20 cellular contexts compared by ENCODE assay signal in genomic region chr3:42525736-42526345, GRCh38. TPM values are rescaled to one million over a fixed set of nuclear protein-coding genes. Genes with fewer than 3 reads are reported as not detected.
DNase-seq lines count a peak whose midpoint lies in the region; ATAC-seq and TF ChIP-seq lines count a peak whose summit lies in the region.
"Had no signal": no experiment of that assay in that cellular context is flagged by ENCODE, and none has a peak within 500 bp of the region (broad histone marks: within the 10 kb centered on the region; RNA-seq: fewer than 3 reads in every experiment).

No MANE protein-coding gene starts in this region.

- no peaks in the 10 kb centered on the region for H3K27me3 ChIP-seq in CD4-positive, alpha-beta T cell (ENCODE audit: control insufficient read depth, insufficient read depth, low read length)
- H3K27me3 ChIP-seq in osteoblast (ENCODE audit: insufficient read depth, low read length), result no peaks in the 10 kb centered on the region
- H3K27me3 ChIP-seq: SJSA1 had no signal

- no peaks in the 10 kb centered on the region for H3K4me1 ChIP-seq in osteoblast (ENCODE audit: insufficient read depth, low read length)
- H3K4me1 ChIP-seq: A549, SJSA1 had no signal

- H3K9me3 ChIP-seq in CD4-positive, alpha-beta T cell (ENCODE audit: control insufficient read depth, low read length), result no peaks in the 10 kb centered on the region
- H3K9me3 ChIP-seq in osteoblast (ENCODE audit: low read depth, low read length), result no peaks in the 10 kb centered on the region
- H3K9me3 ChIP-seq: A549, SJSA1 had no signal

- H3K4me3 ChIP-seq in osteoblast (ENCODE audit: insufficient read depth, low read length), result no peak overlapping the region
- H3K4me3 ChIP-seq: A549, SJSA1 had no signal

- H3K79me2 ChIP-seq in osteoblast (ENCODE audit: insufficient read depth, low read length), result no peaks in the 10 kb centered on the region

- peak overlapping the region; percentile 53 for H3K27ac ChIP-seq in CD4-positive, alpha-beta T cell (ENCODE audit: low read depth, low read length)
- H3K27ac ChIP-seq in osteoblast (ENCODE audit: low read depth, low read length), result no peak overlapping the region
- H3K27ac ChIP-seq: A549, C4-2B, RWPE1, SJSA1 had no signal

- peak overlapping the region; percentile 90 for H3K27ac Mint-ChIP-seq in activated naive CD4-positive, alpha-beta T cell treated with anti-CD3 and anti-CD28 coated beads, Interleukin-2, amount 10 ng/mL, durations not matched to agents 7 days and 5 days
- H3K27ac Mint-ChIP-seq in CD4-positive, alpha-beta T cell, result peak overlapping the region; percentile 88
- peak overlapping the region; percentile 91 for H3K27ac Mint-ChIP-seq in activated CD8-positive, alpha-beta T cell treated with anti-CD3 and anti-CD28 coated beads for 36 hours
- no peak overlapping the region for H3K27ac Mint-ChIP-seq in WTC11

- H4K20me1 ChIP-seq in osteoblast (ENCODE audit: insufficient read depth, low read length), result no peaks in the 10 kb centered on the region

- no peak overlapping the region for H3K4me2 ChIP-seq in osteoblast (ENCODE audit: insufficient read depth, low read length)
- H3K4me2 ChIP-seq: A549 had no signal

- peaks cover 56% of the 10 kb centered on the region for H3K36me3 Mint-ChIP-seq in activated naive CD4-positive, alpha-beta T cell treated with anti-CD3 and anti-CD28 coated beads, Interleukin-2, amount 10 ng/mL, durations not matched to agents 7 days and 5 days
- peaks cover 68% of the 10 kb centered on the region for H3K36me3 Mint-ChIP-seq in CD4-positive, alpha-beta T cell (ENCODE audit: low read depth)
- H3K36me3 Mint-ChIP-seq in activated CD8-positive, alpha-beta T cell treated with anti-CD3 and anti-CD28 coated beads for 36 hours (ENCODE audit: low read depth), result peaks cover 11% of the 10 kb centered on the region
- no peaks in the 10 kb centered on the region for H3K36me3 Mint-ChIP-seq in WTC11

- POLR2A ChIA-PET in CD4-positive, alpha-beta T cell (lab: Charles Lee), result interaction anchor here (1.0 to 2.3 kb wide), 2 partner anchors 11 to 23 kb away, joined by 4 to 14 read pairs; partner anchors contain the start of gene VIPR1
- POLR2A ChIA-PET in activated CD8-positive, alpha-beta T cell treated with anti-CD3 and anti-CD28 coated beads for 36 hours (lab: Charles Lee), result interaction anchor here (0.6 to 1.6 kb wide), 4 partner anchors 11 to 505 kb away, joined by 3 to 4 read pairs (median 3); partner anchors contain the start of gene VIPR1
- POLR2A ChIA-PET in WTC11 (lab: Charles Lee), result interaction anchor here (1.3 kb wide), 1 partner anchor 23 kb away, joined by 3 read pairs; the partner anchor contains the start of gene VIPR1

- no peak overlapping the region for H2AFZ ChIP-seq in osteoblast (ENCODE audit: low read length)

- no peaks in the 10 kb centered on the region for H3K27me3 Mint-ChIP-seq in activated naive CD4-positive, alpha-beta T cell treated with anti-CD3 and anti-CD28 coated beads, Interleukin-2, amount 10 ng/mL, durations not matched to agents 7 days and 5 days
- no peaks in the 10 kb centered on the region for H3K27me3 Mint-ChIP-seq in CD4-positive, alpha-beta T cell
- H3K27me3 Mint-ChIP-seq in activated CD8-positive, alpha-beta T cell treated with anti-CD3 and anti-CD28 coated beads for 36 hours, result no peaks in the 10 kb centered on the region
- H3K27me3 Mint-ChIP-seq in WTC11 (ENCODE audit: low read depth), result no peaks in the 10 kb centered on the region

- ATAC-seq in CD4-positive, alpha-beta T cell (ENCODE audit: poor library complexity), result no peak
- no peak for ATAC-seq in activated CD8-positive, alpha-beta T cell treated with anti-CD3 and anti-CD28 coated beads for 36 hours
- ATAC-seq in GM21526 (IDR thresholded peaks at IDR 0.05; ENCODE audit: low FRiP score, unreplicated experiment), result no peak
- no peak for ATAC-seq in WTC11

- peaks cover 70% of the 10 kb centered on the region for H3K4me1 Mint-ChIP-seq in activated naive CD4-positive, alpha-beta T cell treated with anti-CD3 and anti-CD28 coated beads, Interleukin-2, amount 10 ng/mL, durations not matched to agents 7 days and 5 days
- H3K4me1 Mint-ChIP-seq in CD4-positive, alpha-beta T cell (ENCODE audit: low read depth), result peaks cover 64% of the 10 kb centered on the region
- peaks cover 51% of the 10 kb centered on the region for H3K4me1 Mint-ChIP-seq in activated CD8-positive, alpha-beta T cell treated with anti-CD3 and anti-CD28 coated beads for 36 hours (ENCODE audit: low read depth)
- H3K4me1 Mint-ChIP-seq in WTC11, result peaks cover 2% of the 10 kb centered on the region; the same call in 1 of the 2 replicates

- no peak for DNase-seq in activated naive CD4-positive, alpha-beta T cell treated with anti-CD3 and anti-CD28 coated beads, Interleukin-2, amount 10 ng/mL, durations not matched to agents 7 days and 5 days
- DNase-seq in activated naive CD4-positive, alpha-beta T cell (lab: John Stamatoyannopoulos, UW), result no peak
- DNase-seq in CD4-positive, alpha-beta T cell, result no peak
- DNase-seq in activated CD8-positive, alpha-beta T cell treated with anti-CD3 and anti-CD28 coated beads for 36 hours, result no peak
- DNase-seq in osteoblast (ENCODE audit: insufficient read length, low spot score, missing footprints) (peak; percentile 63), GM19240 (ENCODE audit: insufficient read length, low spot score) (no peak), WTC11 (ENCODE audit: low spot score) (no peak)
- DNase-seq: Calu3, IMR-90, NCI-H1417 treated with DMSO at 0.1 percent for 48 hours, NCI-H1930, NCI-H2171 treated with DMSO at 0.1 percent for 48 hours, NCI-H446 treated with DMSO at 0.1 percent for 48 hours, NCI-H748 treated with DMSO at 0.1 percent for 48 hours had no signal

- no peak for TF ChIP-seq CTCF in CD4-positive, alpha-beta T cell (IDR thresholded peaks at IDR 0.05)
- TF ChIP-seq CTCF in activated CD8-positive, alpha-beta T cell treated with anti-CD3 and anti-CD28 coated beads for 36 hours (IDR thresholded peaks at IDR 0.05), result no peak
- TF ChIP-seq CTCF in osteoblast (IDR thresholded peaks at IDR 0.05; ENCODE audit: extremely low read depth, low read depth, low read length) (no peak), WTC11 (IDR thresholded peaks at IDR 0.05) (no peak)

- CTCF ChIA-PET in activated naive CD4-positive, alpha-beta T cell treated with anti-CD3 and anti-CD28 coated beads, Interleukin-2, amount 10 ng/mL, durations not matched to agents 7 days and 5 days (lab: Charles Lee), result interaction anchor here (0.8 to 11.6 kb wide), 6 partner anchors 7 to 278 kb away, joined by 3 to 98 read pairs (median 5); partner anchors contain the start of gene VIPR1
- CTCF ChIA-PET in CD4-positive, alpha-beta T cell (lab: Charles Lee), result interaction anchor here (1.1 to 2.8 kb wide), 4 partner anchors 8 to 24 kb away, joined by 3 to 13 read pairs (median 4); partner anchors contain the start of gene VIPR1
- CTCF ChIA-PET in activated CD8-positive, alpha-beta T cell treated with anti-CD3 and anti-CD28 coated beads for 36 hours (lab: Charles Lee), result interaction anchor here (1.0 to 4.5 kb wide), 8 partner anchors 11 to 279 kb away, joined by 3 to 22 read pairs (median 6); partner anchors contain the start of genes VIPR1 and ZBTB47
- CTCF ChIA-PET in WTC11 (lab: Charles Lee), result interaction anchor here (0.7 to 2.3 kb wide), 10 partner anchors 7 to 296 kb away, joined by 3 to 17 read pairs (median 3); partner anchors contain the start of gene VIPR1

- no peak overlapping the region for H3K4me3 Mint-ChIP-seq in activated naive CD4-positive, alpha-beta T cell treated with anti-CD3 and anti-CD28 coated beads, Interleukin-2, amount 10 ng/mL, durations not matched to agents 7 days and 5 days
- no peak overlapping the region for H3K4me3 Mint-ChIP-seq in CD4-positive, alpha-beta T cell
- no peak overlapping the region for H3K4me3 Mint-ChIP-seq in activated CD8-positive, alpha-beta T cell treated with anti-CD3 and anti-CD28 coated beads for 36 hours
- no peak overlapping the region for H3K4me3 Mint-ChIP-seq in WTC11

- no peaks in the 10 kb centered on the region for H3K36me3 ChIP-seq in osteoblast (ENCODE audit: insufficient read depth, low read length)
- H3K36me3 ChIP-seq: SJSA1 had no signal

- no peaks in the 10 kb centered on the region for H3K9me3 Mint-ChIP-seq in activated naive CD4-positive, alpha-beta T cell treated with anti-CD3 and anti-CD28 coated beads, Interleukin-2, amount 10 ng/mL, durations not matched to agents 7 days and 5 days
- H3K9me3 Mint-ChIP-seq in CD4-positive, alpha-beta T cell, result no peaks in the 10 kb centered on the region
- H3K9me3 Mint-ChIP-seq in activated CD8-positive, alpha-beta T cell treated with anti-CD3 and anti-CD28 coated beads for 36 hours, result no peaks in the 10 kb centered on the region
- no peaks in the 10 kb centered on the region for H3K9me3 Mint-ChIP-seq in WTC11

- intact Hi-C loops in CD4-positive, alpha-beta T cell (cut with DNase I, micrococcal nuclease), result no loop called here
- intact Hi-C loops in activated CD8-positive, alpha-beta T cell treated with anti-CD3 and anti-CD28 coated beads for 36 hours (cut with micrococcal nuclease), result no loop called here

TF ChIP-seq in WTC11, 78 proteins besides CTCF, POLR2A, EP300 and RAD21 (continues in another document):
- TF ChIP-seq, protein P1, sequence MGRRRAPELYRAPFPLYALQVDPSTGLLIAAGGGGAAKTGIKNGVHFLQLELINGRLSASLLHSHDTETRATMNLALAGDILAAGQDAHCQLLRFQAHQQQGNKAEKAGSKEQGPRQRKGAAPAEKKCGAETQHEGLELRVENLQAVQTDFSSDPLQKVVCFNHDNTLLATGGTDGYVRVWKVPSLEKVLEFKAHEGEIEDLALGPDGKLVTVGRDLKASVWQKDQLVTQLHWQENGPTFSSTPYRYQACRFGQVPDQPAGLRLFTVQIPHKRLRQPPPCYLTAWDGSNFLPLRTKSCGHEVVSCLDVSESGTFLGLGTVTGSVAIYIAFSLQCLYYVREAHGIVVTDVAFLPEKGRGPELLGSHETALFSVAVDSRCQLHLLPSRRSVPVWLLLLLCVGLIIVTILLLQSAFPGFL (CRISPR knock-in tag; IDR thresholded peaks at IDR 0.05; ENCODE audit: borderline replicate concordance), result no peak
- TF ChIP-seq CBFB (CRISPR knock-in tag; IDR thresholded peaks at IDR 0.05; ENCODE audit: low read depth), result no peak
- TF ChIP-seq SP1 (CRISPR knock-in tag; conservative IDR thresholded peaks at IDR 0.05), result no peak
- TF ChIP-seq MLX (CRISPR knock-in tag; IDR thresholded peaks at IDR 0.05), result no peak

RNA-seq across cellular contexts. Expression of gene VIPR1, which starts 23.4 kb away (rescaled TPM):
- 10 to 100 TPM; 66.8 to 67.6 TPM for total RNA-seq in CD4-positive, alpha-beta T cell
- total RNA-seq in activated CD8-positive, alpha-beta T cell treated with anti-CD3 and anti-CD28 coated beads for 36 hours, result 1 to 10 TPM; 8.5 to 9.0 TPM
- total RNA-seq in osteoblast (not detected in 2 replicates), WTC11 (2021) (7.1 to 9.4 TPM (median 7.2 TPM) in 3 replicates)
- total RNA-seq: IMR-90, LHCN-M2, SJSA1 had no signal

RNA-seq across cellular contexts. Expression of gene SEC22C, which starts 55.9 kb away (rescaled TPM):
- total RNA-seq in CD4-positive, alpha-beta T cell, result 10 to 100 TPM; 73.6 to 75.4 TPM
- total RNA-seq in activated CD8-positive, alpha-beta T cell treated with anti-CD3 and anti-CD28 coated beads for 36 hours, result 10 to 100 TPM; 35.0 to 35.7 TPM
- total RNA-seq in osteoblast (60.1 and 62.2 TPM in 2 replicates), WTC11 (2021) (35.2 to 37.0 TPM (median 37.0 TPM) in 3 replicates)
